9 cellular contexts compared by ENCODE assay signal in genomic region chr12:124524231-124524925, GRCh38. TPM values are rescaled to one million over a fixed set of nuclear protein-coding genes. Genes with fewer than 3 reads are reported as not detected.
A peak's percentile ranks its signal among the peaks of the same experiment; 100 is the strongest.
DNase-seq lines count a peak whose midpoint lies in the region; ATAC-seq and TF ChIP-seq lines count a peak whose summit lies in the region.
"Had no signal": no experiment of that assay in that cellular context is flagged by ENCODE, and none has a peak within 500 bp of the region (broad histone marks: within the 10 kb centered on the region; RNA-seq: fewer than 3 reads in every experiment).

No MANE protein-coding gene starts in this region.

- no peak overlapping the region for H3K4me3 ChIP-seq in gastrocnemius medialis
- no peak overlapping the region for H3K4me3 ChIP-seq in HAP-1

- no peaks in the 10 kb centered on the region for H3K36me3 ChIP-seq in gastrocnemius medialis
- no peaks in the 10 kb centered on the region for H3K36me3 ChIP-seq in HAP-1 (replicated peaks)

- intact Hi-C loops in gastrocnemius medialis (cut with DNase I; ENCODE audit: low total_unique reads): no loop called here

- no peaks in the 10 kb centered on the region for H3K36me3 Mint-ChIP-seq in T-helper 17 cell (ENCODE audit: low read depth)
- H3K36me3 Mint-ChIP-seq: activated naive CD4-positive, alpha-beta T cell treated with anti-CD3 and anti-CD28 coated beads, Interleukin-2, amount 50 U/mL, for 72 hours had no signal

- H3K27me3 Mint-ChIP-seq in T-helper 17 cell: no peaks in the 10 kb centered on the region

- DNase-seq in Daoy (ENCODE audit: low read depth): peak; percentile 73
- DNase-seq in T-helper 17 cell: no peak
- peak; percentile 87 for DNase-seq in fibroblast of gingiva (ENCODE audit: low read depth)
- no peak for DNase-seq in gastrocnemius medialis
- no peak for DNase-seq in HAP-1 (ENCODE audit: low spot score in 2 of 2)
- DNase-seq in hippocampal formation (lab: John Stamatoyannopoulos, UW): no peak
- DNase-seq in GOT3 (lab: John Stamatoyannopoulos, UW): no peak

- TF ChIP-seq POLR2A in gastrocnemius medialis (IDR thresholded peaks at IDR 0.05): no peak

- in situ Hi-C loops in gastrocnemius medialis (cut with MboI; ENCODE audit: low sequenced_read_pairs in 4 of 4) (loop anchor here in 1 of 4 donors (25.0 kb wide), 1 partner anchor 137 kb away; no protein-coding TSS in a partner anchor), HAP-1 (cut with MboI; ENCODE audit: low sequenced_read_pairs) (no loop called here)

- ATAC-seq in T-helper 17 cell (no peak), gastrocnemius medialis (peak in 1 of 2 donors; percentile 15), HG03520 (IDR thresholded peaks at IDR 0.05; ENCODE audit: unreplicated experiment) (no peak)

- no peaks in the 10 kb centered on the region for H3K9me3 ChIP-seq in T-helper 17 cell (ENCODE audit: control insufficient read depth, low read length, poor library complexity, severe bottlenecking)
- no peaks in the 10 kb centered on the region for H3K9me3 ChIP-seq in gastrocnemius medialis
- H3K9me3 ChIP-seq in HAP-1: no peaks in the 10 kb centered on the region

- TF ChIP-seq CTCF in gastrocnemius medialis (IDR thresholded peaks at IDR 0.05 in 4 of 5, conservative IDR thresholded peaks at IDR 0.05 in 1 of 5): no peak

- H3K27me3 ChIP-seq in gastrocnemius medialis (no peaks in the 10 kb centered on the region), HAP-1 (ENCODE audit: low read depth) (no peaks in the 10 kb centered on the region)

- H3K27ac Mint-ChIP-seq in T-helper 17 cell: peak overlapping the region; percentile 57

- H3K4me1 Mint-ChIP-seq in T-helper 17 cell: peaks cover 8% of the 10 kb centered on the region

- no peak overlapping the region for H3K4me3 Mint-ChIP-seq in T-helper 17 cell

- H3K27ac ChIP-seq in gastrocnemius medialis: peak overlapping the region; percentile 53 to 62 (median 58)

- H3K4me1 ChIP-seq in gastrocnemius medialis (peaks cover 49 to 52% of the 10 kb centered on the region in 2 donors), HAP-1 (peaks cover 2% of the 10 kb centered on the region)

RNA-seq across cellular contexts. Expression of gene NCOR2, which starts 43.0 kb away (rescaled TPM):
- 29.8 and 57.9 TPM in 2 replicates for total RNA-seq in Daoy (2014; rRNA removed; shearing (Covaris generic))
- total RNA-seq in T-helper 17 cell: 100 to 1,000 TPM; 107 to 119 TPM
- total RNA-seq in gastrocnemius medialis: 100 to 1,000 TPM in 2 of 4 donors, 10 to 100 TPM in 2; 37.7 to 123 (median 105) TPM

Comparison
In these comparisons a context has a peak if more than half of its experiments do, and no peak if none do; other contexts are left out.
1. DNase-seq: peak in Daoy (single experiment) and fibroblast of gingiva (single experiment); none in T-helper 17 cell (0 of 3), gastrocnemius medialis (0 of 2), HAP-1 (0 of 2), hippocampal formation (0 of 2) and GOT3 (single experiment).